16 cellular contexts compared by ENCODE assay signal in genomic region chr6:16776394-16777017, GRCh38. TPM values are rescaled to one million over a fixed set of nuclear protein-coding genes. Genes with fewer than 3 reads are reported as not detected.
A peak's percentile ranks its signal among the peaks of the same experiment; 100 is the strongest.
DNase-seq lines count a peak whose midpoint lies in the region; ATAC-seq and TF ChIP-seq lines count a peak whose summit lies in the region.
"Had no signal": no experiment of that assay in that cellular context is flagged by ENCODE, and none has a peak within 500 bp of the region (broad histone marks: within the 10 kb centered on the region; RNA-seq: fewer than 3 reads in every experiment).

No MANE protein-coding gene starts in this region.

- no peak overlapping the region for H4K91ac ChIP-seq in H9 (ENCODE audit: insufficient read length, low read depth, low read length)

- no peak overlapping the region for H3K4ac ChIP-seq in H9 (ENCODE audit: low read depth, low read length)

- H4K8ac ChIP-seq in H9 (replicated peaks; ENCODE audit: insufficient read length, low read depth, low read length) = no peak overlapping the region

- H3K36me3 ChIP-seq in PC-3 (ENCODE audit: low read depth, low read length) (no peaks in the 10 kb centered on the region), fibroblast of lung (ENCODE audit: control insufficient read depth, insufficient read depth, low read length) (no peaks in the 10 kb centered on the region), psoas muscle (ENCODE audit: insufficient read depth in 1 of 2, low read depth in 1 of 2) (no peaks in the 10 kb centered on the region)

- CTCF ChIA-PET in PC-3 (lab: Charles Lee) = no interaction called here

- no peaks in the 10 kb centered on the region for H3K79me2 ChIP-seq in H9 (ENCODE audit: insufficient read depth, low read length)
- H3K79me2 ChIP-seq in PC-3 (ENCODE audit: low read length) = no peaks in the 10 kb centered on the region
- H3K79me2 ChIP-seq in fibroblast of lung (ENCODE audit: control insufficient read depth, insufficient read depth, low read length) = no peaks in the 10 kb centered on the region

- no peak overlapping the region for H2BK12ac ChIP-seq in H9 (ENCODE audit: insufficient read length, low read depth, low read length)

- peaks cover 1 to 6% of the 10 kb centered on the region in 2 experiments; a peak in 2 of 4 replicates for H3K4me1 Mint-ChIP-seq in H9

- no peaks in the 10 kb centered on the region for H3F3A ChIP-seq in PC-3 (ENCODE audit: low read length, unreplicated experiment)

- H3K9ac ChIP-seq in H9 (ENCODE audit: extremely low read depth, insufficient read length, low read length) = no peak overlapping the region
- no peak overlapping the region for H3K9ac ChIP-seq in PC-3 (ENCODE audit: low read length)
- H3K9ac ChIP-seq in fibroblast of lung (ENCODE audit: insufficient read depth, low read length) = no peak overlapping the region

- no peak overlapping the region for H3K18ac ChIP-seq in H9 (ENCODE audit: insufficient read length, low read depth, low read length)

- H4K20me1 ChIP-seq in H9 (ENCODE audit: control insufficient read depth, insufficient read depth, insufficient read length) (no peaks in the 10 kb centered on the region), PC-3 (ENCODE audit: low read length) (no peaks in the 10 kb centered on the region), fibroblast of lung (ENCODE audit: control insufficient read depth, extremely low read depth, insufficient read depth, low read length) (no peaks in the 10 kb centered on the region)

- ATAC-seq in PC-3 (no peak), psoas muscle (peak in 2 of 4 donors; percentile 33 to 49), HG03108 (IDR thresholded peaks at IDR 0.05; ENCODE audit: unreplicated experiment) (no peak)
- ATAC-seq in activated naive CD4-positive, alpha-beta T cell treated with anti-CD3 and anti-CD28 coated beads, Interleukin-2, amount 50 U/mL, for 72 hours = no peak
- ATAC-seq: stimulated activated naive CD8-positive, alpha-beta T cell treated with anti-CD3 and anti-CD28 coated beads, Interleukin-15, Interleukin-2, amounts not matched to agents 100 U/mL and 50 U/mL, for 24 hours had no signal

- no peak overlapping the region for H3K4me3 Mint-ChIP-seq in H9
- H3K4me3 Mint-ChIP-seq: naive B cell had no signal

- no peaks in the 10 kb centered on the region for H3K79me1 ChIP-seq in H9 (ENCODE audit: insufficient read depth, low read depth, low read length, poor library complexity, severe bottlenecking)

- intact Hi-C loops in PC-3 (cut with micrococcal nuclease) (no loop called here), psoas muscle (cut with DNase I) (loop anchor here in 1 of 2 donors (10.0 kb wide), 1 partner anchor 352 kb away; no protein-coding TSS in a partner anchor)

- no peak overlapping the region for H3K23ac ChIP-seq in H9 (ENCODE audit: insufficient read length, low read depth, low read length)

- H3K4me3 ChIP-seq in PC-3 (ENCODE audit: low read length) (no peak overlapping the region), fibroblast of lung (replicated peaks in 1 of 4; ENCODE audit: control extremely low read depth in 1 of 4, insufficient read depth in 1 of 4, low read depth in 3 of 4, low read length in 4 of 4) (no peak overlapping the region), psoas muscle (no peak overlapping the region)
- H3K4me3 ChIP-seq: SK-N-MC had no signal

- H3K23me2 ChIP-seq in H9 (ENCODE audit: insufficient read length, low read depth, low read length, poor library complexity, severe bottlenecking) = no peaks in the 10 kb centered on the region

- no peak overlapping the region for H3T11ph ChIP-seq in H9 (ENCODE audit: low read length)

- no CpG with 5 or more reads among the region's 4 CpGs for WGBS in H9 (ENCODE audit: extremely low coverage, insufficient read length, low lambda C conversion rate)
- WGBS in psoas muscle, 3 donors = 49 to 59% (median 51%) methylated on average over 4 of the region's 4 CpGs

- H3K4me1 ChIP-seq in H9 (ENCODE audit: insufficient read depth, low read length) (no peaks in the 10 kb centered on the region), PC-3 (ENCODE audit: insufficient read depth, low read length) (no peaks in the 10 kb centered on the region), fibroblast of lung (ENCODE audit: control insufficient read depth, extremely low read depth, insufficient read depth, low read length) (peaks cover 4% of the 10 kb centered on the region), psoas muscle (peaks cover 3% of the 10 kb centered on the region)

- H3K27ac Mint-ChIP-seq in H9 = no peak overlapping the region
- H3K27ac Mint-ChIP-seq in activated naive CD4-positive, alpha-beta T cell treated with anti-CD3 and anti-CD28 coated beads, Interleukin-2, amount 50 U/mL, for 72 hours = no peak overlapping the region
- H3K27ac Mint-ChIP-seq: naive B cell had no signal

- no peak overlapping the region for H4K5ac ChIP-seq in H9 (ENCODE audit: insufficient read length, low read depth, low read length)

- POLR2A ChIA-PET in PC-3 (lab: Charles Lee; ENCODE audit: unreplicated experiment) = no interaction called here

- H3K56ac ChIP-seq in H9 (ENCODE audit: insufficient read length, low read depth, low read length) = no peak overlapping the region

- H2AFZ ChIP-seq in H9 (ENCODE audit: low read length) (no peak overlapping the region), PC-3 (ENCODE audit: low read length) (no peak overlapping the region), fibroblast of lung (ENCODE audit: low read length) (no peak overlapping the region)

- DNase-seq in H9 = no peak
- no peak for DNase-seq in PC-3
- peak in 1 of 2 donors; percentile 79 for DNase-seq in fibroblast of lung (ENCODE audit: low read depth in 2 of 2)
- DNase-seq in psoas muscle = no peak
- DNase-seq in stimulated activated CD4-positive, alpha-beta T cell treated with anti-CD3 and anti-CD28 coated beads, Interleukin-1b, Interleukin-23, amount 100 ng/mL, for 48 hours = no peak
- no peak for DNase-seq in HK-2 (ENCODE audit: unreplicated experiment)
- no peak for DNase-seq in activated naive CD4-positive, alpha-beta T cell treated with anti-CD3 and anti-CD28 coated beads, Interleukin-2, amount 50 U/mL, for 72 hours (ENCODE audit: low spot score in 2 of 2)
- DNase-seq: activated gamma-delta T cell treated with Interleukin-2 at 50 U/mL for 16 hours; COR-L47; effector memory CD4-positive, alpha-beta T cell; GF-D8; naive B cell; NCI-H1930; stimulated activated naive CD8-positive, alpha-beta T cell treated with anti-CD3 and anti-CD28 coated beads, Interleukin-15, Interleukin-2, amounts not matched to agents 100 U/mL and 50 U/mL, for 24 hours had no signal

- H2BK120ac ChIP-seq in H9 (ENCODE audit: low read depth, low read length, poor library complexity, severe bottlenecking) = no peak overlapping the region

- H2BK15ac ChIP-seq in H9 (ENCODE audit: low read depth, low read length) = no peak overlapping the region

- TF ChIP-seq CTCF in H9 (conservative IDR thresholded peaks at IDR 0.05) (peak; percentile 40; the same call in 2 of the 3 replicates), PC-3 (conservative IDR thresholded peaks at IDR 0.05; ENCODE audit: low read depth, low read length) (0 out of 2 replicates have a peak, but pooled peaks have one; percentile 14), fibroblast of lung (conservative IDR thresholded peaks at IDR 0.05 in 1 of 2, IDR thresholded peaks at IDR 0.05 in 1 of 2; ENCODE audit: low read depth in 1 of 2, low read length in 2 of 2) (peak; percentile 25 to 31), psoas muscle (IDR thresholded peaks at IDR 0.05) (peak; percentile 6)

- peaks cover 1% of the 10 kb centered on the region; the same call in 1 of the 2 replicates for H3K27me3 Mint-ChIP-seq in H9 (ENCODE audit: low read depth)

- no peak overlapping the region for H2BK5ac ChIP-seq in H9 (ENCODE audit: insufficient read length, low read length)

- H2AK5ac ChIP-seq in H9 (ENCODE audit: insufficient read length, low read length) = no peak overlapping the region

- peaks cover 1 to 3% of the 10 kb centered on the region in 2 experiments; a peak in 2 of 5 replicates for H3K9me3 Mint-ChIP-seq in H9
- H3K9me3 Mint-ChIP-seq in activated naive CD4-positive, alpha-beta T cell treated with anti-CD3 and anti-CD28 coated beads, Interleukin-2, amount 50 U/mL, for 72 hours = no peaks in the 10 kb centered on the region

- no peaks in the 10 kb centered on the region for H3K9me2 ChIP-seq in PC-3 (replicated peaks; ENCODE audit: low read length)

- H2BK20ac ChIP-seq in H9 (ENCODE audit: low read depth, low read length, poor library complexity, severe bottlenecking) = no peak overlapping the region

- H3K9me3 ChIP-seq in H9 (ENCODE audit: control insufficient read depth, low read depth, low read length) = no peaks in the 10 kb centered on the region
- no peaks in the 10 kb centered on the region for H3K9me3 ChIP-seq in PC-3 (ENCODE audit: low read length)
- H3K9me3 ChIP-seq in fibroblast of lung (ENCODE audit: control insufficient read depth, insufficient read depth, low read depth, low read length) = no peaks in the 10 kb centered on the region
- H3K9me3 ChIP-seq in psoas muscle = no peaks in the 10 kb centered on the region

- H3K36me3 Mint-ChIP-seq in H9 (ENCODE audit: insufficient read depth in 1 of 3, low read depth in 3 of 3) = no peaks in the 10 kb centered on the region
- peaks cover 0 to 7% of the 10 kb centered on the region in 2 donors for H3K36me3 Mint-ChIP-seq in activated naive CD4-positive, alpha-beta T cell treated with anti-CD3 and anti-CD28 coated beads, Interleukin-2, amount 50 U/mL, for 72 hours

- H3K27me3 ChIP-seq in H9 (ENCODE audit: insufficient read depth, low read length) (no peaks in the 10 kb centered on the region), PC-3 (ENCODE audit: low read length) (no peaks in the 10 kb centered on the region), fibroblast of lung (ENCODE audit: control insufficient read depth, insufficient read depth, low read length) (no peaks in the 10 kb centered on the region), psoas muscle (ENCODE audit: insufficient read depth in 3 of 3, low read length in 2 of 3) (no peaks in the 10 kb centered on the region)

- BruUV-seq in PC-3 (replicated peaks; lab: Mats Ljungman, UMichigan) = no TSS peak

- H3K27ac ChIP-seq in H9 (ENCODE audit: insufficient read length, low read depth, low read length) (no peak overlapping the region), PC-3 (ENCODE audit: low read length) (no peak overlapping the region), fibroblast of lung (ENCODE audit: insufficient read depth, low read length) (no peak overlapping the region), psoas muscle (no peak overlapping the region)
- H3K27ac ChIP-seq: SK-N-MC had no signal

- H3K4me2 ChIP-seq in H9 (ENCODE audit: insufficient read depth, insufficient read length, low read length) (no peak overlapping the region), PC-3 (ENCODE audit: low read length) (no peak overlapping the region), fibroblast of lung (ENCODE audit: extremely low read depth, insufficient read depth, low read length) (peak overlapping the region; percentile 37)

- no peak overlapping the region for H3K14ac ChIP-seq in H9 (ENCODE audit: insufficient read depth, low read length)

RNA-seq across cellular contexts. Expression of gene ATXN1, which starts 15.2 kb away (rescaled TPM):
- 3.0 and 5.6 TPM in 2 replicates for total RNA-seq in H9 (2021)
- total RNA-seq in PC-3 (2014; rRNA removed) = 19.1 and 27.0 TPM in 2 replicates
- 26.2 and 40.5 TPM in 2 replicates for total RNA-seq in fibroblast of lung
- polyA plus RNA-seq in fibroblast of lung = 10.0 and 15.8 TPM in 2 replicates
- polyA plus RNA-seq in fibroblast of lung (2012) = 9.1 and 15.7 TPM in 2 replicates
- polyA minus RNA-seq in fibroblast of lung (ENCODE audit: low replicate concordance) = 13.5 and 17.7 TPM in 2 replicates
- total RNA-seq in psoas muscle = 10 to 100 TPM; 21.6 to 50.9 (median 38.1) TPM
- polyA plus RNA-seq in psoas muscle = 1 to 10 TPM; 1.3 to 9.9 (median 5.1) TPM
- total RNA-seq in activated naive CD4-positive, alpha-beta T cell treated with anti-CD3 and anti-CD28 coated beads, Interleukin-2, amount 50 U/mL, for 72 hours = 10 to 100 TPM; 21.6 to 25.4 TPM
